1 cellular context compared by ENCODE assay signal in genomic region chr20:48957053-48957481, GRCh38.
TF ChIP-seq lines count a peak whose summit lies in the region.

No MANE protein-coding gene starts in this region.

TF ChIP-seq in K562, 482 proteins besides CTCF, POLR2A, EP300 and RAD21:
- TF ChIP-seq TOE1 (IDR thresholded peaks at IDR 0.05; ENCODE audit: borderline replicate concordance) (peak; percentile 45; the same call in 1 of the 2 replicates), TOE1 (CRISPR knock-in tag; IDR thresholded peaks at IDR 0.05; ENCODE audit: borderline replicate concordance, low read depth) (no peak), LARP7 (IDR thresholded peaks at IDR 0.05) (no peak), CBX2 (IDR thresholded peaks at IDR 0.05; ENCODE audit: insufficient read depth, low read length, poor library complexity, severe bottlenecking) (no peak), MGA (IDR thresholded peaks at IDR 0.05) (no peak), HDGF (IDR thresholded peaks at IDR 0.05) (no peak), USF1 (CRISPR knock-in tag; IDR thresholded peaks at IDR 0.05) (peak; percentile 43; the same call in 1 of the 2 replicates), ZNF395 (CRISPR knock-in tag; IDR thresholded peaks at IDR 0.05) (no peak), SNRNP70 (optimal IDR thresholded peaks at IDR 0.05; ENCODE audit: low read depth, low read length) (no peak), ZNF444 (CRISPR knock-in tag; IDR thresholded peaks at IDR 0.05) (no peak), TCF7L2 (IDR thresholded peaks at IDR 0.05; ENCODE audit: low read depth, low read length) (no peak), ZNF764 (CRISPR knock-in tag; IDR thresholded peaks at IDR 0.05; ENCODE audit: low read depth) (no peak), TFE3 (CRISPR knock-in tag; IDR thresholded peaks at IDR 0.05) (peak; percentile 23; the same call in 1 of the 2 replicates), BACH1 (tag; IDR thresholded peaks at IDR 0.05) (no peak), XRCC5 (IDR thresholded peaks at IDR 0.05; ENCODE audit: low read depth, low read length) (no peak), RAD51 (IDR thresholded peaks at IDR 0.05; ENCODE audit: borderline replicate concordance, low read depth) (peak; percentile 17; the same call in 1 of the 2 replicates)
- TF ChIP-seq, protein P1, sequence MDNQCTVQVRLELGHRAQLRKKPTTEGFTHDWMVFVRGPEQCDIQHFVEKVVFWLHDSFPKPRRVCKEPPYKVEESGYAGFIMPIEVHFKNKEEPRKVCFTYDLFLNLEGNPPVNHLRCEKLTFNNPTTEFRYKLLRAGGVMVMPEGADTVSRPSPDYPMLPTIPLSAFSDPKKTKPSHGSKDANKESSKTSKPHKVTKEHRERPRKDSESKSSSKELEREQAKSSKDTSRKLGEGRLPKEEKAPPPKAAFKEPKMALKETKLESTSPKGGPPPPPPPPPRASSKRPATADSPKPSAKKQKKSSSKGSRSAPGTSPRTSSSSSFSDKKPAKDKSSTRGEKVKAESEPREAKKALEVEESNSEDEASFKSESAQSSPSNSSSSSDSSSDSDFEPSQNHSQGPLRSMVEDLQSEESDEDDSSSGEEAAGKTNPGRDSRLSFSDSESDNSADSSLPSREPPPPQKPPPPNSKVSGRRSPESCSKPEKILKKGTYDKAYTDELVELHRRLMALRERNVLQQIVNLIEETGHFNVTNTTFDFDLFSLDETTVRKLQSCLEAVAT (IDR thresholded peaks at IDR 0.05), result no peak
- TF ChIP-seq, protein P2, sequence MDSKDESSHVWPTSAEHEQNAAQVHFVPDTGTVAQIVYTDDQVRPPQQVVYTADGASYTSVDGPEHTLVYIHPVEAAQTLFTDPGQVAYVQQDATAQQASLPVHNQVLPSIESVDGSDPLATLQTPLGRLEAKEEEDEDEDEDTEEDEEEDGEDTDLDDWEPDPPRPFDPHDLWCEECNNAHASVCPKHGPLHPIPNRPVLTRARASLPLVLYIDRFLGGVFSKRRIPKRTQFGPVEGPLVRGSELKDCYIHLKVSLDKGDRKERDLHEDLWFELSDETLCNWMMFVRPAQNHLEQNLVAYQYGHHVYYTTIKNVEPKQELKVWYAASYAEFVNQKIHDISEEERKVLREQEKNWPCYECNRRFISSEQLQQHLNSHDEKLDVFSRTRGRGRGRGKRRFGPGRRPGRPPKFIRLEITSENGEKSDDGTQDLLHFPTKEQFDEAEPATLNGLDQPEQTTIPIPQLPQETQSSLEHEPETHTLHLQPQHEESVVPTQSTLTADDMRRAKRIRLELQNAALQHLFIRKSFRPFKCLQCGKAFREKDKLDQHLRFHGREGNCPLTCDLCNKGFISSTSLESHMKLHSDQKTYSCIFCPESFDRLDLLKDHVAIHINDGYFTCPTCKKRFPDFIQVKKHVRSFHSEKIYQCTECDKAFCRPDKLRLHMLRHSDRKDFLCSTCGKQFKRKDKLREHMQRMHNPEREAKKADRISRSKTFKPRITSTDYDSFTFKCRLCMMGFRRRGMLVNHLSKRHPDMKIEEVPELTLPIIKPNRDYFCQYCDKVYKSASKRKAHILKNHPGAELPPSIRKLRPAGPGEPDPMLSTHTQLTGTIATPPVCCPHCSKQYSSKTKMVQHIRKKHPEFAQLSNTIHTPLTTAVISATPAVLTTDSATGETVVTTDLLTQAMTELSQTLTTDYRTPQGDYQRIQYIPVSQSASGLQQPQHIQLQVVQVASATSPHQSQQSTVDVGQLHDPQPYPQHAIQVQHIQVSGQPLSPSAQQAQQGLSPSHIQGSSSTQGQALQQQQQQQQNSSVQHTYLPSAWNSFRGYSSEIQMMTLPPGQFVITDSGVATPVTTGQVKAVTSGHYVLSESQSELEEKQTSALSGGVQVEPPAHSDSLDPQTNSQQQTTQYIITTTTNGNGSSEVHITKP (IDR thresholded peaks at IDR 0.05; ENCODE audit: partially characterized antibody), result peak; percentile 58
- TF ChIP-seq, protein P3, sequence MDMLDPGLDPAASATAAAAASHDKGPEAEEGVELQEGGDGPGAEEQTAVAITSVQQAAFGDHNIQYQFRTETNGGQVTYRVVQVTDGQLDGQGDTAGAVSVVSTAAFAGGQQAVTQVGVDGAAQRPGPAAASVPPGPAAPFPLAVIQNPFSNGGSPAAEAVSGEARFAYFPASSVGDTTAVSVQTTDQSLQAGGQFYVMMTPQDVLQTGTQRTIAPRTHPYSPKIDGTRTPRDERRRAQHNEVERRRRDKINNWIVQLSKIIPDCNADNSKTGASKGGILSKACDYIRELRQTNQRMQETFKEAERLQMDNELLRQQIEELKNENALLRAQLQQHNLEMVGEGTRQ (CRISPR knock-in tag; IDR thresholded peaks at IDR 0.05), result peak; percentile 45; the same call in 1 of the 2 replicates
